In genomic region chr16:25065899-25066298, GRCh38 we compare ENCODE assay signal across 9 cellular contexts. TPM values are rescaled to one million over a fixed set of nuclear protein-coding genes. Genes with fewer than 3 reads are reported as not detected.
DNase-seq lines count a peak whose midpoint lies in the region; ATAC-seq and TF ChIP-seq lines count a peak whose summit lies in the region.
"Had no signal": no experiment of that assay in that cellular context is flagged by ENCODE, and none has a peak within 500 bp of the region (broad histone marks: within the 10 kb centered on the region; RNA-seq: fewer than 3 reads in every experiment).

No MANE protein-coding gene starts in this region.

- H3K4me3 Mint-ChIP-seq in activated B cell treated with CpG ODN at 0.5 μM for 24 hours = peak overlapping the region; percentile 85

- no peaks in the 10 kb centered on the region for H3K36me3 ChIP-seq in ACC112 (ENCODE audit: insufficient read depth, low read length)
- H3K36me3 ChIP-seq in mucosa of descending colon (ENCODE audit: low read depth) = no peaks in the 10 kb centered on the region

- POLR2A ChIA-PET in activated B cell treated with CpG ODN at 0.5 μM for 24 hours (lab: Charles Lee) = interaction anchor here (0.6 to 2.6 kb wide), 9 partner anchors 17 to 60 kb away, joined by 3 to 27 read pairs (median 6); partner anchors contain the start of genes ARHGAP17 and LCMT1

- H3K9me3 ChIP-seq in mucosa of descending colon = no peaks in the 10 kb centered on the region

- H3K27me3 ChIP-seq in ACC112 (ENCODE audit: insufficient read depth, low read length) = no peaks in the 10 kb centered on the region

- TF ChIP-seq CTCF in GM13977 (IDR thresholded peaks at IDR 0.05; ENCODE audit: extremely low read depth, insufficient read depth, missing control alignments) = peak; percentile 35
- TF ChIP-seq CTCF in activated B cell treated with CpG ODN at 0.5 μM for 24 hours (IDR thresholded peaks at IDR 0.05) = no peak
- TF ChIP-seq CTCF in mucosa of descending colon (IDR thresholded peaks at IDR 0.05) = no peak
- TF ChIP-seq CTCF in coronary artery (IDR thresholded peaks at IDR 0.05) = no peak

- H3K4me1 ChIP-seq in ACC112 (ENCODE audit: control insufficient read depth, insufficient read depth, low read length, unreplicated experiment) (peaks cover 15% of the 10 kb centered on the region), mucosa of descending colon (ENCODE audit: low read depth) (peaks cover 9% of the 10 kb centered on the region)

- H3K4me3 ChIP-seq in ACC112 (ENCODE audit: low read depth, low read length) = no peak overlapping the region
- H3K4me3 ChIP-seq in mucosa of descending colon = no peak overlapping the region
- H3K4me3 ChIP-seq in coronary artery = no peak overlapping the region

- no peaks in the 10 kb centered on the region for H3K27me3 Mint-ChIP-seq in activated B cell treated with CpG ODN at 0.5 μM for 24 hours

- ATAC-seq in activated B cell treated with CpG ODN at 0.5 μM for 24 hours (ENCODE audit: low read depth) = no peak
- no peak for ATAC-seq in mucosa of descending colon
- ATAC-seq in HG03571 (IDR thresholded peaks at IDR 0.05; ENCODE audit: unreplicated experiment) = no peak

- H3K9me3 Mint-ChIP-seq in activated B cell treated with CpG ODN at 0.5 μM for 24 hours = no peaks in the 10 kb centered on the region

- CTCF ChIA-PET in activated B cell treated with CpG ODN at 0.5 μM for 24 hours (lab: Charles Lee) = interaction anchor here (0.7 to 1.4 kb wide), 3 partner anchors 44 to 160 kb away, joined by 3 to 4 read pairs (median 3); partner anchors contain the start of gene LCMT1

- H3K79me2 ChIP-seq in ACC112 (ENCODE audit: control insufficient read depth, insufficient read depth, low read length, unreplicated experiment) = no peaks in the 10 kb centered on the region

- H3K27ac Mint-ChIP-seq in activated B cell treated with CpG ODN at 0.5 μM for 24 hours = peak overlapping the region; percentile 90

- DNase-seq in GM13977 (ENCODE audit: low spot score) (peak; percentile 65), activated B cell treated with CpG ODN at 0.5 μM for 24 hours (no peak), mucosa of descending colon (peak in 2 of 3 donors; percentile 19 to 42), putamen (ENCODE audit: low spot score) (no peak), T-helper 1 cell (no peak), coronary artery (ENCODE audit: low spot score) (no peak)
- DNase-seq: dermis blood vessel endothelial cell had no signal

- peaks cover 64% of the 10 kb centered on the region for H3K4me1 Mint-ChIP-seq in activated B cell treated with CpG ODN at 0.5 μM for 24 hours

- in situ Hi-C loops in GM13977 (cut with MboI; ENCODE audit: low pct_unique_long_range_greater_than_20kb, low sequenced_read_pairs, unreplicated experiment) = no loop called here

- H3K36me3 Mint-ChIP-seq in activated B cell treated with CpG ODN at 0.5 μM for 24 hours (ENCODE audit: low read depth) = peaks cover 3% of the 10 kb centered on the region

- intact Hi-C loops in activated B cell treated with CpG ODN at 0.5 μM for 24 hours (cut with micrococcal nuclease) (loop anchor here (1.0 kb wide), 4 partner anchors 8 to 45 kb away; partner anchors contain the start of gene LCMT1), mucosa of descending colon (cut with DNase I, micrococcal nuclease) (no loop called here)

- H2AFZ ChIP-seq in ACC112 (ENCODE audit: low read length, unreplicated experiment) = peak overlapping the region; percentile 57

- H3K27ac ChIP-seq in ACC112 (ENCODE audit: low read depth, low read length) (no peak overlapping the region), coronary artery (peak overlapping the region in 1 of 2 donors; percentile 96)

RNA-seq across cellular contexts. Expression of gene LCMT1, which starts 45.6 kb away (rescaled TPM):
- total RNA-seq in activated B cell treated with CpG ODN at 0.5 μM for 24 hours (32.2 and 33.6 TPM in 2 replicates), mucosa of descending colon (10 to 100 TPM; 41.7 to 55.7 (median 55.7) TPM)

RNA-seq across cellular contexts. Expression of gene ARHGAP17, which starts 50.7 kb away (rescaled TPM):
- total RNA-seq in activated B cell treated with CpG ODN at 0.5 μM for 24 hours (287 and 310 TPM in 2 replicates), mucosa of descending colon (100 to 1,000 TPM in 2 of 3 donors, 10 to 100 TPM in 1; 95.4 to 145 (median 111) TPM)

Comparison
In these comparisons a context has a peak if more than half of its experiments do, and no peak if none do; other contexts are left out.
1. DNase-seq: peak in GM13977 (single experiment) and mucosa of descending colon (2 of 3); none in activated B cell treated with CpG ODN at 0.5 μM for 24 hours (single experiment), putamen (single experiment), T-helper 1 cell (0 of 5) and coronary artery (single experiment).